Comparison of ENCODE assay signal across 1 cellular context in the genomic region with DNA sequence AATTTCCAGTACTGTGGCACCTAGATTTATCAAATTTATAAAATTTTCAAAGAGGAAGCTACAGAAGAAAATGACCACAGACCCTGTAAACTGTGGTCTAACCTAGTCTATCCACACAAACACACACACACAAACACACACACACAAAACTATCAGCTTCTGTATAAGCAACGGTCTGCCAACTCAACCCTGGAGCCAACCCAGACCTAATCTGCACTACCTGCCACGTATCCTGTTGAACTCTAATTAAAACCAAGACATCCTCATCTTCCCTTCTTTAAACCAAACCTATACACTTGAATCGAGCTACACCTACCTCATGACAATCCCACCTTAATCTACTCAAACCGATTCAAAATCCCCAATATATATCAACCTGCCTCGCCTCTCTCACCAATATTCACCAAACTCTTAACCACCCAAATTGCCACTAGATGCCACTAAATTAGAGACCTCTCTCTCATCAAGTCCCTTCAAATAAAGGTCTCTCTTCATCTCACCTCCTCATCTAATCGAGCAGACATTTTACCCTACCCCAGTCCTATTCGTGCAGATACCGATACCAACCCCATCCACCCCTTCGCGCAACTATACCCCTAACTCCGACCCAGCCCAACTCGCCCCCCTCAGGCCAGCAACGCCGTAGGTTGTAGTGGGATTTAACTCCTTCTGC.
TF ChIP-seq lines count a peak whose summit lies in the region.

No MANE protein-coding gene starts in this region.

TF ChIP-seq in HepG2, 621 proteins besides CTCF, POLR2A, EP300 and RAD21 (continued from another document and continues in another):
- TF ChIP-seq, protein P1, sequence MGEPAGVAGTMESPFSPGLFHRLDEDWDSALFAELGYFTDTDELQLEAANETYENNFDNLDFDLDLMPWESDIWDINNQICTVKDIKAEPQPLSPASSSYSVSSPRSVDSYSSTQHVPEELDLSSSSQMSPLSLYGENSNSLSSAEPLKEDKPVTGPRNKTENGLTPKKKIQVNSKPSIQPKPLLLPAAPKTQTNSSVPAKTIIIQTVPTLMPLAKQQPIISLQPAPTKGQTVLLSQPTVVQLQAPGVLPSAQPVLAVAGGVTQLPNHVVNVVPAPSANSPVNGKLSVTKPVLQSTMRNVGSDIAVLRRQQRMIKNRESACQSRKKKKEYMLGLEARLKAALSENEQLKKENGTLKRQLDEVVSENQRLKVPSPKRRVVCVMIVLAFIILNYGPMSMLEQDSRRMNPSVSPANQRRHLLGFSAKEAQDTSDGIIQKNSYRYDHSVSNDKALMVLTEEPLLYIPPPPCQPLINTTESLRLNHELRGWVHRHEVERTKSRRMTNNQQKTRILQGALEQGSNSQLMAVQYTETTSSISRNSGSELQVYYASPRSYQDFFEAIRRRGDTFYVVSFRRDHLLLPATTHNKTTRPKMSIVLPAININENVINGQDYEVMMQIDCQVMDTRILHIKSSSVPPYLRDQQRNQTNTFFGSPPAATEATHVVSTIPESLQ (CRISPR knock-in tag; conservative IDR thresholded peaks at IDR 0.05), result no peak
- TF ChIP-seq ZBTB21 (CRISPR knock-in tag; IDR thresholded peaks at IDR 0.05), result no peak
- no peak for TF ChIP-seq CEBPG (CRISPR knock-in tag; IDR thresholded peaks at IDR 0.05)
- TF ChIP-seq GTF3A (CRISPR knock-in tag; conservative IDR thresholded peaks at IDR 0.05), result no peak
- TF ChIP-seq MTA3 (CRISPR knock-in tag; IDR thresholded peaks at IDR 0.05), result no peak
- TF ChIP-seq, protein P2, sequence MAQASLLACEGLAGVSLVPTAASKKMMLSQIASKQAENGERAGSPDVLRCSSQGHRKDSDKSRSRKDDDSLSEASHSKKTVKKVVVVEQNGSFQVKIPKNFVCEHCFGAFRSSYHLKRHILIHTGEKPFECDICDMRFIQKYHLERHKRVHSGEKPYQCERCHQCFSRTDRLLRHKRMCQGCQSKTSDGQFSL (CRISPR knock-in tag; IDR thresholded peaks at IDR 0.05), result 0 out of 2 replicates have a peak, but pooled peaks have one; percentile 7
- TF ChIP-seq, protein P3, sequence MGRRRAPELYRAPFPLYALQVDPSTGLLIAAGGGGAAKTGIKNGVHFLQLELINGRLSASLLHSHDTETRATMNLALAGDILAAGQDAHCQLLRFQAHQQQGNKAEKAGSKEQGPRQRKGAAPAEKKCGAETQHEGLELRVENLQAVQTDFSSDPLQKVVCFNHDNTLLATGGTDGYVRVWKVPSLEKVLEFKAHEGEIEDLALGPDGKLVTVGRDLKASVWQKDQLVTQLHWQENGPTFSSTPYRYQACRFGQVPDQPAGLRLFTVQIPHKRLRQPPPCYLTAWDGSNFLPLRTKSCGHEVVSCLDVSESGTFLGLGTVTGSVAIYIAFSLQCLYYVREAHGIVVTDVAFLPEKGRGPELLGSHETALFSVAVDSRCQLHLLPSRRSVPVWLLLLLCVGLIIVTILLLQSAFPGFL (CRISPR knock-in tag; IDR thresholded peaks at IDR 0.05), result no peak
- TF ChIP-seq NFE2L2 (IDR thresholded peaks at IDR 0.05; ENCODE audit: low read length), result 0 out of 2 replicates have a peak, but pooled peaks have one; percentile 8
- TF ChIP-seq TBP (CRISPR knock-in tag; IDR thresholded peaks at IDR 0.05), result no peak
- TF ChIP-seq, protein P4, sequence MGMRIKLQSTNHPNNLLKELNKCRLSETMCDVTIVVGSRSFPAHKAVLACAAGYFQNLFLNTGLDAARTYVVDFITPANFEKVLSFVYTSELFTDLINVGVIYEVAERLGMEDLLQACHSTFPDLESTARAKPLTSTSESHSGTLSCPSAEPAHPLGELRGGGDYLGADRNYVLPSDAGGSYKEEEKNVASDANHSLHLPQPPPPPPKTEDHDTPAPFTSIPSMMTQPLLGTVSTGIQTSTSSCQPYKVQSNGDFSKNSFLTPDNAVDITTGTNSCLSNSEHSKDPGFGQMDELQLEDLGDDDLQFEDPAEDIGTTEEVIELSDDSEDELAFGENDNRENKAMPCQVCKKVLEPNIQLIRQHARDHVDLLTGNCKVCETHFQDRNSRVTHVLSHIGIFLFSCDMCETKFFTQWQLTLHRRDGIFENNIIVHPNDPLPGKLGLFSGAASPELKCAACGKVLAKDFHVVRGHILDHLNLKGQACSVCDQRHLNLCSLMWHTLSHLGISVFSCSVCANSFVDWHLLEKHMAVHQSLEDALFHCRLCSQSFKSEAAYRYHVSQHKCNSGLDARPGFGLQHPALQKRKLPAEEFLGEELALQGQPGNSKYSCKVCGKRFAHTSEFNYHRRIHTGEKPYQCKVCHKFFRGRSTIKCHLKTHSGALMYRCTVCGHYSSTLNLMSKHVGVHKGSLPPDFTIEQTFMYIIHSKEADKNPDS (CRISPR knock-in tag; IDR thresholded peaks at IDR 0.05), result no peak
- TF ChIP-seq, protein P5, sequence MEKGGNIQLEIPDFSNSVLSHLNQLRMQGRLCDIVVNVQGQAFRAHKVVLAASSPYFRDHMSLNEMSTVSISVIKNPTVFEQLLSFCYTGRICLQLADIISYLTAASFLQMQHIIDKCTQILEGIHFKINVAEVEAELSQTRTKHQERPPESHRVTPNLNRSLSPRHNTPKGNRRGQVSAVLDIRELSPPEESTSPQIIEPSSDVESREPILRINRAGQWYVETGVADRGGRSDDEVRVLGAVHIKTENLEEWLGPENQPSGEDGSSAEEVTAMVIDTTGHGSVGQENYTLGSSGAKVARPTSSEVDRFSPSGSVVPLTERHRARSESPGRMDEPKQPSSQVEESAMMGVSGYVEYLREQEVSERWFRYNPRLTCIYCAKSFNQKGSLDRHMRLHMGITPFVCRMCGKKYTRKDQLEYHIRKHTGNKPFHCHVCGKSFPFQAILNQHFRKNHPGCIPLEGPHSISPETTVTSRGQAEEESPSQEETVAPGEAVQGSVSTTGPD (CRISPR knock-in tag; IDR thresholded peaks at IDR 0.05), result no peak
- no peak for TF ChIP-seq ZBTB8A (CRISPR knock-in tag; IDR thresholded peaks at IDR 0.05; ENCODE audit: borderline replicate concordance, low read depth)
- TF ChIP-seq SMAD3 (CRISPR knock-in tag; IDR thresholded peaks at IDR 0.05), result no peak
- no peak for TF ChIP-seq HIVEP1 (CRISPR knock-in tag; IDR thresholded peaks at IDR 0.05)
- TF ChIP-seq TEAD3 (CRISPR knock-in tag; optimal IDR thresholded peaks at IDR 0.05; ENCODE audit: borderline replicate concordance), result no peak
- TF ChIP-seq ZSCAN12 (CRISPR knock-in tag; IDR thresholded peaks at IDR 0.05), result no peak
- no peak for TF ChIP-seq HMG20B (CRISPR knock-in tag; conservative IDR thresholded peaks at IDR 0.05)
- TF ChIP-seq ZNF431 (CRISPR knock-in tag; IDR thresholded peaks at IDR 0.05; ENCODE audit: borderline replicate concordance, low read depth), result no peak
- TF ChIP-seq, protein P6, sequence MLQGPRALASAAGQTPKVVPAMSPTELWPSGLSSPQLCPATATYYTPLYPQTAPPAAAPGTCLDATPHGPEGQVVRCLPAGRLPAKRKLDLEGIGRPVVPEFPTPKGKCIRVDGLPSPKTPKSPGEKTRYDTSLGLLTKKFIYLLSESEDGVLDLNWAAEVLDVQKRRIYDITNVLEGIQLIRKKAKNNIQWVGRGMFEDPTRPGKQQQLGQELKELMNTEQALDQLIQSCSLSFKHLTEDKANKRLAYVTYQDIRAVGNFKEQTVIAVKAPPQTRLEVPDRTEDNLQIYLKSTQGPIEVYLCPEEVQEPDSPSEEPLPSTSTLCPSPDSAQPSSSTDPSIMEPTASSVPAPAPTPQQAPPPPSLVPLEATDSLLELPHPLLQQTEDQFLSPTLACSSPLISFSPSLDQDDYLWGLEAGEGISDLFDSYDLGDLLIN (CRISPR knock-in tag; IDR thresholded peaks at IDR 0.05; ENCODE audit: borderline replicate concordance), result no peak
- no peak for TF ChIP-seq KDM5B (CRISPR knock-in tag; IDR thresholded peaks at IDR 0.05; ENCODE audit: borderline replicate concordance)
- TF ChIP-seq, protein P7, sequence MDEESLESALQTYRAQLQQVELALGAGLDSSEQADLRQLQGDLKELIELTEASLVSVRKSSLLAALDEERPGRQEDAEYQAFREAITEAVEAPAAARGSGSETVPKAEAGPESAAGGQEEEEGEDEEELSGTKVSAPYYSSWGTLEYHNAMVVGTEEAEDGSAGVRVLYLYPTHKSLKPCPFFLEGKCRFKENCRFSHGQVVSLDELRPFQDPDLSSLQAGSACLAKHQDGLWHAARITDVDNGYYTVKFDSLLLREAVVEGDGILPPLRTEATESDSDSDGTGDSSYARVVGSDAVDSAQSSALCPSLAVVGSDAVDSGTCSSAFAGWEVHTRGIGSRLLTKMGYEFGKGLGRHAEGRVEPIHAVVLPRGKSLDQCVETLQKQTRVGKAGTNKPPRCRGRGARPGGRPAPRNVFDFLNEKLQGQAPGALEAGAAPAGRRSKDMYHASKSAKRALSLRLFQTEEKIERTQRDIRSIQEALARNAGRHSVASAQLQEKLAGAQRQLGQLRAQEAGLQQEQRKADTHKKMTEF (CRISPR knock-in tag; IDR thresholded peaks at IDR 0.05), result no peak
- TF ChIP-seq ZNF136 (CRISPR knock-in tag; IDR thresholded peaks at IDR 0.05; ENCODE audit: low read depth), result no peak
- TF ChIP-seq ZNF33A (CRISPR knock-in tag; IDR thresholded peaks at IDR 0.05; ENCODE audit: borderline replicate concordance), result no peak
- no peak for TF ChIP-seq HES4 (CRISPR knock-in tag; IDR thresholded peaks at IDR 0.05; ENCODE audit: borderline replicate concordance)
- TF ChIP-seq ZNF33B (CRISPR knock-in tag; IDR thresholded peaks at IDR 0.05), result no peak
- TF ChIP-seq, protein P8, sequence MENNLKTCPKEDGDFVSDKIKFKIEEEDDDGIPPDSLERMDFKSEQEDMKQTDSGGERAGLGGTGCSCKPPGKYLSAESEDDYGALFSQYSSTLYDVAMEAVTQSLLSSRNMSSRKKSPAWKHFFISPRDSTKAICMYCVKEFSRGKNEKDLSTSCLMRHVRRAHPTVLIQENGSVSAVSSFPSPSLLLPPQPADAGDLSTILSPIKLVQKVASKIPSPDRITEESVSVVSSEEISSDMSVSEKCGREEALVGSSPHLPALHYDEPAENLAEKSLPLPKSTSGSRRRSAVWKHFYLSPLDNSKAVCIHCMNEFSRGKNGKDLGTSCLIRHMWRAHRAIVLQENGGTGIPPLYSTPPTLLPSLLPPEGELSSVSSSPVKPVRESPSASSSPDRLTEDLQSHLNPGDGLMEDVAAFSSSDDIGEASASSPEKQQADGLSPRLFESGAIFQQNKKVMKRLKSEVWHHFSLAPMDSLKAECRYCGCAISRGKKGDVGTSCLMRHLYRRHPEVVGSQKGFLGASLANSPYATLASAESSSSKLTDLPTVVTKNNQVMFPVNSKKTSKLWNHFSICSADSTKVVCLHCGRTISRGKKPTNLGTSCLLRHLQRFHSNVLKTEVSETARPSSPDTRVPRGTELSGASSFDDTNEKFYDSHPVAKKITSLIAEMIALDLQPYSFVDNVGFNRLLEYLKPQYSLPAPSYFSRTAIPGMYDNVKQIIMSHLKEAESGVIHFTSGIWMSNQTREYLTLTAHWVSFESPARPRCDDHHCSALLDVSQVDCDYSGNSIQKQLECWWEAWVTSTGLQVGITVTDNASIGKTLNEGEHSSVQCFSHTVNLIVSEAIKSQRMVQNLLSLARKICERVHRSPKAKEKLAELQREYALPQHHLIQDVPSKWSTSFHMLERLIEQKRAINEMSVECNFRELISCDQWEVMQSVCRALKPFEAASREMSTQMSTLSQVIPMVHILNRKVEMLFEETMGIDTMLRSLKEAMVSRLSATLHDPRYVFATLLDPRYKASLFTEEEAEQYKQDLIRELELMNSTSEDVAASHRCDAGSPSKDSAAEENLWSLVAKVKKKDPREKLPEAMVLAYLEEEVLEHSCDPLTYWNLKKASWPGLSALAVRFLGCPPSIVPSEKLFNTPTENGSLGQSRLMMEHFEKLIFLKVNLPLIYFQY (CRISPR knock-in tag; IDR thresholded peaks at IDR 0.05; ENCODE audit: borderline replicate concordance), result no peak
- TF ChIP-seq, protein P9, sequence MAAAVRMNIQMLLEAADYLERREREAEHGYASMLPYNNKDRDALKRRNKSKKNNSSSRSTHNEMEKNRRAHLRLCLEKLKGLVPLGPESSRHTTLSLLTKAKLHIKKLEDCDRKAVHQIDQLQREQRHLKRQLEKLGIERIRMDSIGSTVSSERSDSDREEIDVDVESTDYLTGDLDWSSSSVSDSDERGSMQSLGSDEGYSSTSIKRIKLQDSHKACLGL (CRISPR knock-in tag; IDR thresholded peaks at IDR 0.05), result no peak
- TF ChIP-seq, protein P10, sequence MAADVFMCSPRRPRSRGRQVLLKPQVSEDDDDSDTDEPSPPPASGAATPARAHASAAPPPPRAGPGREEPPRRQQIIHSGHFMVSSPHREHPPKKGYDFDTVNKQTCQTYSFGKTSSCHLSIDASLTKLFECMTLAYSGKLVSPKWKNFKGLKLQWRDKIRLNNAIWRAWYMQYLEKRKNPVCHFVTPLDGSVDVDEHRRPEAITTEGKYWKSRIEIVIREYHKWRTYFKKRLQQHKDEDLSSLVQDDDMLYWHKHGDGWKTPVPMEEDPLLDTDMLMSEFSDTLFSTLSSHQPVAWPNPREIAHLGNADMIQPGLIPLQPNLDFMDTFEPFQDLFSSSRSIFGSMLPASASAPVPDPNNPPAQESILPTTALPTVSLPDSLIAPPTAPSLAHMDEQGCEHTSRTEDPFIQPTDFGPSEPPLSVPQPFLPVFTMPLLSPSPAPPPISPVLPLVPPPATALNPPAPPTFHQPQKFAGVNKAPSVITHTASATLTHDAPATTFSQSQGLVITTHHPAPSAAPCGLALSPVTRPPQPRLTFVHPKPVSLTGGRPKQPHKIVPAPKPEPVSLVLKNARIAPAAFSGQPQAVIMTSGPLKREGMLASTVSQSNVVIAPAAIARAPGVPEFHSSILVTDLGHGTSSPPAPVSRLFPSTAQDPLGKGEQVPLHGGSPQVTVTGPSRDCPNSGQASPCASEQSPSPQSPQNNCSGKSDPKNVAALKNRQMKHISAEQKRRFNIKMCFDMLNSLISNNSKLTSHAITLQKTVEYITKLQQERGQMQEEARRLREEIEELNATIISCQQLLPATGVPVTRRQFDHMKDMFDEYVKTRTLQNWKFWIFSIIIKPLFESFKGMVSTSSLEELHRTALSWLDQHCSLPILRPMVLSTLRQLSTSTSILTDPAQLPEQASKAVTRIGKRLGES (CRISPR knock-in tag; IDR thresholded peaks at IDR 0.05; ENCODE audit: borderline replicate concordance), result no peak
- peak; percentile 24; the same call in 1 of the 2 replicates for TF ChIP-seq SIN3A (IDR thresholded peaks at IDR 0.05; ENCODE audit: borderline replicate concordance, low read depth, low read length)
- TF ChIP-seq, protein P11, sequence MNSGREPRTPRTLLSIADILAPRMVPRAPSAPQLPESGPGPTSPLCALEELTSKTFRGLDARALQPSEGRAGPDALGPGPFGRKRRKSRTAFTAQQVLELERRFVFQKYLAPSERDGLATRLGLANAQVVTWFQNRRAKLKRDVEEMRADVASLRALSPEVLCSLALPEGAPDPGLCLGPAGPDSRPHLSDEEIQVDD (CRISPR knock-in tag; IDR thresholded peaks at IDR 0.05; ENCODE audit: borderline replicate concordance), result no peak
- TF ChIP-seq ZNF44 (CRISPR knock-in tag; IDR thresholded peaks at IDR 0.05), result 0 out of 2 replicates have a peak, but pooled peaks have one; percentile 8
- TF ChIP-seq ZNF282 (IDR thresholded peaks at IDR 0.05; ENCODE audit: partially characterized antibody), result peak; percentile 33
- TF ChIP-seq RNF2 (conservative IDR thresholded peaks at IDR 0.05; ENCODE audit: low read depth), result no peak
- TF ChIP-seq TCF7L2 (IDR thresholded peaks at IDR 0.05; ENCODE audit: low read depth, low read length), result no peak
- TF ChIP-seq, protein P12, sequence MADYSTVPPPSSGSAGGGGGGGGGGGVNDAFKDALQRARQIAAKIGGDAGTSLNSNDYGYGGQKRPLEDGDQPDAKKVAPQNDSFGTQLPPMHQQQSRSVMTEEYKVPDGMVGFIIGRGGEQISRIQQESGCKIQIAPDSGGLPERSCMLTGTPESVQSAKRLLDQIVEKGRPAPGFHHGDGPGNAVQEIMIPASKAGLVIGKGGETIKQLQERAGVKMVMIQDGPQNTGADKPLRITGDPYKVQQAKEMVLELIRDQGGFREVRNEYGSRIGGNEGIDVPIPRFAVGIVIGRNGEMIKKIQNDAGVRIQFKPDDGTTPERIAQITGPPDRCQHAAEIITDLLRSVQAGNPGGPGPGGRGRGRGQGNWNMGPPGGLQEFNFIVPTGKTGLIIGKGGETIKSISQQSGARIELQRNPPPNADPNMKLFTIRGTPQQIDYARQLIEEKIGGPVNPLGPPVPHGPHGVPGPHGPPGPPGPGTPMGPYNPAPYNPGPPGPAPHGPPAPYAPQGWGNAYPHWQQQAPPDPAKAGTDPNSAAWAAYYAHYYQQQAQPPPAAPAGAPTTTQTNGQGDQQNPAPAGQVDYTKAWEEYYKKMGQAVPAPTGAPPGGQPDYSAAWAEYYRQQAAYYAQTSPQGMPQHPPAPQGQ (CRISPR knock-in tag; IDR thresholded peaks at IDR 0.05; ENCODE audit: borderline replicate concordance), result no peak
- no peak for TF ChIP-seq NFIC (IDR thresholded peaks at IDR 0.05; ENCODE audit: low read length)
